In the genomic region with DNA sequence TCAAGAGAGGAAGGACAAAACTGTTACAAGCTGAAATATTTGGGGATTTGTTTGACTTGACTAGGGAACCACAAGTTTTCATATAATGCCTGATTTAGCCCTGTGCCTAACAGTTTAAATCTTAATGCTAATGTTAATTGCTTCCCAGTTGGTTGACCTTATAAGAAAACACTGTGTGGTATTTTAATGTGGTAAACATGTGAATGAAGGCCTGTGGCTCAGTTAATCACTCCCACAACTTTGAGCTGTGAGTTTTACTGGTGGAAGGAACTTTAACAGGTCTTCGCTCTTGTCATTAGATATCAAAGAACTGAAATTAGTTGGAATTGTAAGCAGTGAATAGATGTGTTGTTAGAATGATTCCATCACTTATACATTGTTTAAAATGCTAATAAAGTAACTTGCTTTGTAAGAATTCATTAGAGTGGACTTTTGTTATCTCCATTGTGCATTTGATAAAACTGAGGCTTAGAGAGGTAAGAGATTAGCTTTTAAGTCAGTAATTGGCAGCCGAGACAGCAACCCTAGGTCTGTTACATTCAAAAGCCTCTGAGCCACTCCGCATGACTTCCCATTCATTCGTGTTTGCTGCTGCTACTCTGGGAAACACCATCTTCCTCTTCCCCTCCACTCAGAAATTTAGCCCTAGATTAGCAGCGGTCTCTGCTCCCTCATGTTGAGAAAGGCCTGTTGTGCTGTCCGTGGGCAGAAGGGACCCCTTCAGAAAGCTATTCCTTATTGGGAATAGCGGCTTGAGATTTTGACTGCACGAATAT, we compare ENCODE assay signal across 8 cellular contexts. TPM values are rescaled to one million over a fixed set of nuclear protein-coding genes. Genes with fewer than 3 reads are reported as not detected.
A peak's percentile ranks its signal among the peaks of the same experiment; 100 is the strongest.
DNase-seq lines count a peak whose midpoint lies in the region; ATAC-seq and TF ChIP-seq lines count a peak whose summit lies in the region.

No MANE protein-coding gene starts in this region.

- H3K9ac ChIP-seq in SK-N-SH, result peak overlapping the region; percentile 97

- TF ChIP-seq RAD21 in SK-N-SH (IDR thresholded peaks at IDR 0.05; ENCODE audit: low read length), result no peak

- peaks cover 44% of the 10 kb centered on the region for H3F3A ChIP-seq in SK-N-SH (replicated peaks; ENCODE audit: insufficient read depth)

- TF ChIP-seq POLR2A in esophagus muscularis mucosa (IDR thresholded peaks at IDR 0.05; ENCODE audit: low read depth), result no peak

- no peaks in the 10 kb centered on the region for H3K27me3 ChIP-seq in SK-N-SH (ENCODE audit: insufficient read depth)
- no peaks in the 10 kb centered on the region for H3K27me3 ChIP-seq in esophagus muscularis mucosa
- H3K27me3 ChIP-seq in neuron (ENCODE audit: insufficient read depth, low read length), result no peaks in the 10 kb centered on the region

- peak overlapping the region; percentile 90 for H3K4me2 ChIP-seq in SK-N-SH

- H4K20me1 ChIP-seq in SK-N-SH (ENCODE audit: insufficient read depth), result peaks cover 4% of the 10 kb centered on the region; the same call in 1 of the 2 replicates

- POLR2A ChIA-PET in SK-N-SH (lab: Yijun Ruan, JAX), result no interaction called here

- H3K4me1 ChIP-seq in SK-N-SH (ENCODE audit: control insufficient read depth in 1 of 2, insufficient read depth in 2 of 2, low read depth in 1 of 2, low read length in 1 of 2) (peaks cover 10 to 11% of the 10 kb centered on the region in 2 experiments; a peak in 3 of 4 replicates), esophagus muscularis mucosa (peaks cover 13 to 35% (median 32%) of the 10 kb centered on the region in 4 donors), neuron (ENCODE audit: insufficient read depth, low read length) (peaks cover 16% of the 10 kb centered on the region)

- TF ChIP-seq EP300 in SK-N-SH (IDR thresholded peaks at IDR 0.05; ENCODE audit: borderline replicate concordance in 1 of 2, low read depth in 1 of 2, low read length in 1 of 2) (no peak), esophagus muscularis mucosa (IDR thresholded peaks at IDR 0.05) (no peak)

- H3K27ac ChIP-seq in SK-N-SH (ENCODE audit: low read depth in 2 of 2, low read length in 1 of 2) (peak overlapping the region; percentile 95 to 98; a peak in 3 of 4 replicates), esophagus muscularis mucosa (replicated peaks in 1 of 4) (peak overlapping the region; percentile 93 to 99 (median 98))

- peaks cover 48% of the 10 kb centered on the region for H3K79me2 ChIP-seq in SK-N-SH (ENCODE audit: insufficient read depth)

- peaks cover 33 to 43% of the 10 kb centered on the region in 2 experiments for H3K36me3 ChIP-seq in SK-N-SH (replicated peaks in 1 of 2; ENCODE audit: control insufficient read depth in 1 of 2, insufficient read depth in 2 of 2, low read length in 1 of 2)
- peaks cover 5 to 30% (median 19%) of the 10 kb centered on the region in 4 donors for H3K36me3 ChIP-seq in esophagus muscularis mucosa
- H3K36me3 ChIP-seq in neuron (ENCODE audit: insufficient read depth, low read length), result peaks cover 27% of the 10 kb centered on the region

- DNase-seq in EH (ENCODE audit: low read depth) (peak; percentile 34), SK-N-SH (peak; percentile 28), esophagus muscularis mucosa (ENCODE audit: extremely low spot score) (no peak)
- DNase-seq in Jurkat, Clone E6-1 (ENCODE audit: low read depth, low spot score), result no peak
- no peak for DNase-seq in activated CD4-positive, alpha-beta T cell treated with anti-CD3 and anti-CD28 coated beads for 1 hour

- CTCF ChIA-PET in SK-N-SH (lab: Yijun Ruan, JAX), result interaction anchor here (0.7 to 1.5 kb wide), 7 partner anchors 12 to 292 kb away, joined by 3 to 5 read pairs (median 3); no protein-coding TSS in a partner anchor

- H3K4me3 ChIP-seq in Jurkat, Clone E6-1 (ENCODE audit: low read length), result peak overlapping the region; percentile 87
- H3K4me3 ChIP-seq in SK-N-SH (ENCODE audit: low read depth in 2 of 2, low read length in 1 of 2) (peak overlapping the region; percentile 91 to 97), esophagus muscularis mucosa (peak overlapping the region; percentile 89 to 98 (median 94)), neuron (ENCODE audit: low read length) (peak overlapping the region; percentile 93)

- intact Hi-C loops in esophagus muscularis mucosa (cut with DNase I), result loop anchor here (5.0 kb wide), 2 partner anchors 44 to 246 kb away; no protein-coding TSS in a partner anchor

- ATAC-seq in GM21619 (IDR thresholded peaks at IDR 0.05; ENCODE audit: unreplicated experiment) (no peak), HG03159 (IDR thresholded peaks at IDR 0.05; ENCODE audit: unreplicated experiment) (no peak)

- H3K9me2 ChIP-seq in SK-N-SH, result no peaks in the 10 kb centered on the region

- no peaks in the 10 kb centered on the region for H3K9me3 ChIP-seq in SK-N-SH
- no peaks in the 10 kb centered on the region for H3K9me3 ChIP-seq in esophagus muscularis mucosa
- H3K9me3 ChIP-seq in neuron (ENCODE audit: low read length), result no peaks in the 10 kb centered on the region

- H2AFZ ChIP-seq in SK-N-SH (ENCODE audit: low read depth) (peak overlapping the region; percentile 53), neuron (ENCODE audit: low read depth, low read length) (peak overlapping the region; percentile 93)

- 20% methylated on average over 8 of the region's 8 CpGs for WGBS in SK-N-SH (ENCODE audit: low lambda C conversion rate)
- 17% methylated on average over 8 of the region's 8 CpGs for WGBS in esophagus muscularis mucosa

- TF ChIP-seq CTCF in SK-N-SH (IDR thresholded peaks at IDR 0.05) (no peak), esophagus muscularis mucosa (IDR thresholded peaks at IDR 0.05) (no peak)

TF ChIP-seq in SK-N-SH, 30 proteins besides CTCF, POLR2A, EP300 and RAD21:
- no peak for TF ChIP-seq SMC3 (IDR thresholded peaks at IDR 0.05; ENCODE audit: low read depth, low read length)
- no peak; the same call in 1 of the 2 replicates for TF ChIP-seq SIN3A (IDR thresholded peaks at IDR 0.05; ENCODE audit: borderline replicate concordance, low read depth, low read length)
- TF ChIP-seq, protein P1, sequence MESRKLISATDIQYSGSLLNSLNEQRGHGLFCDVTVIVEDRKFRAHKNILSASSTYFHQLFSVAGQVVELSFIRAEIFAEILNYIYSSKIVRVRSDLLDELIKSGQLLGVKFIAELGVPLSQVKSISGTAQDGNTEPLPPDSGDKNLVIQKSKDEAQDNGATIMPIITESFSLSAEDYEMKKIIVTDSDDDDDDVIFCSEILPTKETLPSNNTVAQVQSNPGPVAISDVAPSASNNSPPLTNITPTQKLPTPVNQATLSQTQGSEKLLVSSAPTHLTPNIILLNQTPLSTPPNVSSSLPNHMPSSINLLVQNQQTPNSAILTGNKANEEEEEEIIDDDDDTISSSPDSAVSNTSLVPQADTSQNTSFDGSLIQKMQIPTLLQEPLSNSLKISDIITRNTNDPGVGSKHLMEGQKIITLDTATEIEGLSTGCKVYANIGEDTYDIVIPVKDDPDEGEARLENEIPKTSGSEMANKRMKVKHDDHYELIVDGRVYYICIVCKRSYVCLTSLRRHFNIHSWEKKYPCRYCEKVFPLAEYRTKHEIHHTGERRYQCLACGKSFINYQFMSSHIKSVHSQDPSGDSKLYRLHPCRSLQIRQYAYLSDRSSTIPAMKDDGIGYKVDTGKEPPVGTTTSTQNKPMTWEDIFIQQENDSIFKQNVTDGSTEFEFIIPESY (IDR thresholded peaks at IDR 0.05; ENCODE audit: borderline replicate concordance, low read depth), result no peak
- no peak for TF ChIP-seq EZH2phosphoT487 (IDR thresholded peaks at IDR 0.05; ENCODE audit: borderline replicate concordance, low read depth)
- TF ChIP-seq RCOR1 (IDR thresholded peaks at IDR 0.05; ENCODE audit: low read length), result no peak

RNA-seq across cellular contexts. Expression of gene TBK1, which starts 1.0 kb away (rescaled TPM):
- 11.1 TPM for polyA plus RNA-seq in Jurkat, Clone E6-1 (2012; ENCODE audit: insufficient read depth, insufficient read length)
- polyA plus RNA-seq in SK-N-SH (2012; rRNA removed), result 8.2 and 11.5 TPM in 2 replicates
- 13.4 and 16.7 TPM in 2 replicates for polyA plus RNA-seq in SK-N-SH (2012; cell fraction: cytosol; rRNA removed)
- polyA plus RNA-seq in SK-N-SH (2012; cell fraction: nucleus; rRNA removed), result 5.0 and 14.9 TPM in 2 replicates
- total RNA-seq in esophagus muscularis mucosa, result 10 to 100 TPM; 21.2 to 24.1 (median 22.6) TPM

RNA-seq across cellular contexts. Expression of gene XPOT, which starts 46.7 kb away (rescaled TPM):
- polyA plus RNA-seq in Jurkat, Clone E6-1 (2012; ENCODE audit: insufficient read depth, insufficient read length), result 109 TPM
- 25.6 and 42.3 TPM in 2 replicates for polyA plus RNA-seq in SK-N-SH (2012; rRNA removed)
- 36.6 and 38.3 TPM in 2 replicates for polyA plus RNA-seq in SK-N-SH (2012; cell fraction: cytosol; rRNA removed)
- 24.3 and 79.5 TPM in 2 replicates for polyA plus RNA-seq in SK-N-SH (2012; cell fraction: nucleus; rRNA removed)
- total RNA-seq in esophagus muscularis mucosa, result 10 to 100 TPM; 24.5 to 27.6 (median 26.8) TPM

Comparison
In these comparisons a context has a peak if more than half of its experiments do, and no peak if none do; other contexts are left out.
1. DNase-seq: peak in EH (single experiment) and SK-N-SH (single experiment); none in Jurkat, Clone E6-1 (single experiment), esophagus muscularis mucosa (single experiment) and activated CD4-positive, alpha-beta T cell treated with anti-CD3 and anti-CD28 coated beads for 1 hour (single experiment).
2. Peak in every context shown above with its lines, with median percentiles within 50 percentile points of each other: H3K4me3 ChIP-seq.